In genomic region chr17:27752831-27753583, GRCh38 we compare ENCODE assay signal across 11 cellular contexts. TPM values are rescaled to one million over a fixed set of nuclear protein-coding genes. Genes with fewer than 3 reads are reported as not detected.
DNase-seq lines count a peak whose midpoint lies in the region; ATAC-seq and TF ChIP-seq lines count a peak whose summit lies in the region.
"Not testable (repeated sequence)": the region's sequence is repeated elsewhere in the genome, so short reads cannot be mapped to it uniquely, and the experiment has no call there.
"Had no signal": no experiment of that assay in that cellular context is flagged by ENCODE, and none has a peak within 500 bp of the region (broad histone marks: within the 10 kb centered on the region; RNA-seq: fewer than 3 reads in every experiment).

No MANE protein-coding gene starts in this region.

- not testable (repeated sequence) for H3K4me1 ChIP-seq in Loucy (ENCODE audit: insufficient read depth, low read length, poor library complexity, severe bottlenecking); right lobe of liver

- TF ChIP-seq POLR2A in right lobe of liver (IDR thresholded peaks at IDR 0.05) = not testable (repeated sequence)

- not testable (repeated sequence) for H3K27me3 ChIP-seq in Loucy (ENCODE audit: insufficient read depth, low read length, poor library complexity, severe bottlenecking); right lobe of liver

- H3K27me3 Mint-ChIP-seq in activated B cell treated with CpG ODN at 0.5 μM for 24 hours = not testable (repeated sequence)

- TF ChIP-seq CTCF in GM12873 (IDR thresholded peaks at IDR 0.05; ENCODE audit: insufficient read depth, low read depth, low read length, missing control alignments) (peak; percentile 15), Loucy (conservative IDR thresholded peaks at IDR 0.05; ENCODE audit: low read length) (peak; percentile 17; the same call in 1 of the 2 replicates)
- not testable (repeated sequence) for TF ChIP-seq CTCF in activated B cell treated with CpG ODN at 0.5 μM for 24 hours (IDR thresholded peaks at IDR 0.05); right lobe of liver (IDR thresholded peaks at IDR 0.05)

- not testable (repeated sequence) for H2AFZ ChIP-seq in Loucy (ENCODE audit: low read length)

- H3K9me3 ChIP-seq in Loucy (ENCODE audit: insufficient read depth, low read depth, low read length); right lobe of liver: not testable (repeated sequence)

- H3K36me3 ChIP-seq in Loucy (ENCODE audit: insufficient read depth, low read length); right lobe of liver: not testable (repeated sequence)

- H3K36me3 Mint-ChIP-seq in activated B cell treated with CpG ODN at 0.5 μM for 24 hours (ENCODE audit: low read depth); activated naive CD4-positive, alpha-beta T cell treated with anti-CD3 and anti-CD28 coated beads, Interleukin-2, amount 50 U/mL, for 72 hours; stimulated activated effector memory CD8-positive, alpha-beta T cell treated with anti-CD3 and anti-CD28 coated beads, Interleukin-12 subunit alpha, Interleukin-12 subunit beta, amount 100 ng/mL, for 72 hours: not testable (repeated sequence)

- ATAC-seq in activated B cell treated with CpG ODN at 0.5 μM for 24 hours (ENCODE audit: low read depth) = peak; percentile 54
- ATAC-seq in activated naive CD4-positive, alpha-beta T cell treated with anti-CD3 and anti-CD28 coated beads, Interleukin-2, amount 50 U/mL, for 72 hours = peak; percentile 59 to 83
- ATAC-seq in esophagus mucosa = peak; percentile 29
- peak in 3 of 4 donors; percentile 30 to 41 (median 39) for ATAC-seq in right lobe of liver
- peak; percentile 17 for ATAC-seq in stimulated activated effector memory CD8-positive, alpha-beta T cell treated with anti-CD3 and anti-CD28 coated beads, Interleukin-12 subunit alpha, Interleukin-12 subunit beta, amount 100 ng/mL, for 72 hours

- H3K4me3 Mint-ChIP-seq in activated B cell treated with CpG ODN at 0.5 μM for 24 hours; stimulated activated effector memory CD8-positive, alpha-beta T cell treated with anti-CD3 and anti-CD28 coated beads, Interleukin-12 subunit alpha, Interleukin-12 subunit beta, amount 100 ng/mL, for 72 hours: not testable (repeated sequence)

- not testable (repeated sequence) for H3F3A ChIP-seq in Loucy (ENCODE audit: low read depth)

- not testable (repeated sequence) for H3K79me2 ChIP-seq in Loucy (ENCODE audit: insufficient read depth, low read length)

- H3K9me3 Mint-ChIP-seq in activated B cell treated with CpG ODN at 0.5 μM for 24 hours; activated naive CD4-positive, alpha-beta T cell treated with anti-CD3 and anti-CD28 coated beads, Interleukin-2, amount 50 U/mL, for 72 hours; stimulated activated effector memory CD8-positive, alpha-beta T cell treated with anti-CD3 and anti-CD28 coated beads, Interleukin-12 subunit alpha, Interleukin-12 subunit beta, amount 100 ng/mL, for 72 hours: not testable (repeated sequence)

- WGBS in right lobe of liver (ENCODE audit: insufficient coverage, low coverage, low lambda C conversion rate, missing lambda C conversion rate) = 50% methylated on average over 2 of the region's 19 CpGs

- not testable (repeated sequence) for DNase-seq in activated B cell treated with CpG ODN at 0.5 μM for 24 hours; right lobe of liver; stimulated activated effector memory CD8-positive, alpha-beta T cell treated with anti-CD3 and anti-CD28 coated beads, Interleukin-12 subunit alpha, Interleukin-12 subunit beta, amount 100 ng/mL, for 72 hours (ENCODE audit: low spot score in 2 of 2)
- peak in 1 of 2 donors; percentile 47 for DNase-seq in activated naive CD4-positive, alpha-beta T cell treated with anti-CD3 and anti-CD28 coated beads, Interleukin-2, amount 50 U/mL, for 72 hours (ENCODE audit: low spot score in 2 of 2)

- H3K27ac Mint-ChIP-seq in activated B cell treated with CpG ODN at 0.5 μM for 24 hours; activated naive CD4-positive, alpha-beta T cell treated with anti-CD3 and anti-CD28 coated beads, Interleukin-2, amount 50 U/mL, for 72 hours; stimulated activated effector memory CD8-positive, alpha-beta T cell treated with anti-CD3 and anti-CD28 coated beads, Interleukin-12 subunit alpha, Interleukin-12 subunit beta, amount 100 ng/mL, for 72 hours: not testable (repeated sequence)

- not testable (repeated sequence) for H4K20me1 ChIP-seq in Loucy (ENCODE audit: insufficient read depth, low read length, poor library complexity, severe bottlenecking)

- H3K9ac ChIP-seq in Loucy (ENCODE audit: low read depth, low read length, poor library complexity, severe bottlenecking) = not testable (repeated sequence)

- not testable (repeated sequence) for H3K4me3 ChIP-seq in Loucy (ENCODE audit: low read length, poor library complexity, severe bottlenecking); right lobe of liver

- H3K4me1 Mint-ChIP-seq in activated B cell treated with CpG ODN at 0.5 μM for 24 hours; stimulated activated effector memory CD8-positive, alpha-beta T cell treated with anti-CD3 and anti-CD28 coated beads, Interleukin-12 subunit alpha, Interleukin-12 subunit beta, amount 100 ng/mL, for 72 hours: not testable (repeated sequence)

- POLR2A ChIA-PET in activated B cell treated with CpG ODN at 0.5 μM for 24 hours (lab: Charles Lee) = not testable (repeated sequence)

- CTCF ChIA-PET in activated B cell treated with CpG ODN at 0.5 μM for 24 hours (lab: Charles Lee) = not testable (repeated sequence)

- intact Hi-C loops in activated B cell treated with CpG ODN at 0.5 μM for 24 hours (cut with micrococcal nuclease) = not testable (repeated sequence)
- intact Hi-C loops in right lobe of liver (cut with DNase I) = loop anchor here in 1 of 2 donors (5.0 to 10.0 kb wide), 2 partner anchors 88 to 146 kb away; no protein-coding TSS in a partner anchor

- H3K9me2 ChIP-seq in Loucy (replicated peaks; ENCODE audit: low read depth, low read length) = not testable (repeated sequence)

- not testable (repeated sequence) for H3K27ac ChIP-seq in right lobe of liver

- H3K4me2 ChIP-seq in Loucy (ENCODE audit: low read depth, low read length, poor library complexity, severe bottlenecking) = not testable (repeated sequence)

RNA-seq across cellular contexts. Expression of gene NOS2, which starts 47.3 kb away (rescaled TPM):
- total RNA-seq in activated B cell treated with CpG ODN at 0.5 μM for 24 hours = not detected in 2 replicates
- not detected for total RNA-seq in activated naive CD4-positive, alpha-beta T cell treated with anti-CD3 and anti-CD28 coated beads, Interleukin-2, amount 50 U/mL, for 72 hours
- not detected for total RNA-seq in esophagus mucosa
- under 1 TPM in 2 of 6 experiments, not detected in 4; 0.07 to 0.09 TPM for total RNA-seq in right lobe of liver
- total RNA-seq: GM23248, HT-29, MCF 10A, SJCRH30 had no signal

Comparison
In these comparisons a context has a peak if more than half of its experiments do, and no peak if none do; other contexts are left out.
1. ATAC-seq: peak in every context shown above with its lines; median percentile 71 in activated naive CD4-positive, alpha-beta T cell treated with anti-CD3 and anti-CD28 coated beads, Interleukin-2, amount 50 U/mL, for 72 hours; 54 in activated B cell treated with CpG ODN at 0.5 μM for 24 hours; 39 in right lobe of liver; 29 in esophagus mucosa; 17 in stimulated activated effector memory CD8-positive, alpha-beta T cell treated with anti-CD3 and anti-CD28 coated beads, Interleukin-12 subunit alpha, Interleukin-12 subunit beta, amount 100 ng/mL, for 72 hours.